Comparison of ENCODE assay signal across 19 cellular contexts in the genomic region with DNA sequence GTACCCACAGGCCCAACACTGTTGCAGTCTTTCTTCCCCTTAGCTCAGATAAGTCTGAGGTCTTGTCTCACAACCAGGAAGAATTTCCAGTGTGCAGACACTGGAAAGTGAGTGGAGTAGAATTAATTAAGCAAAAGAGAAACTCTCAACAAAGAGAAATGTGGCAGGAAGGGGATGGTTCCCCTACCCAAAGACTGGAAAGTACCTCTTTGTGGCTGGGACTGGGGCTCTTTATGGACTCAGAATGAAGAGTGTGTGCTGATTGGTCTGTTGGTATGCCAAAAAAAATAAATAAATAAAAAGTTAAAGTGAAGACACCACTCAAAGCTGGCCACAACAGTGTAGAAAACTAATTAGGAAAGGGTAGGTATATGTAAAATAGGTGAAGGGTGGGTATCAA. TPM values are rescaled to one million over a fixed set of nuclear protein-coding genes. Genes with fewer than 3 reads are reported as not detected.
A peak's percentile ranks its signal among the peaks of the same experiment; 100 is the strongest.
DNase-seq lines count a peak whose midpoint lies in the region; ATAC-seq and TF ChIP-seq lines count a peak whose summit lies in the region.
"Had no signal": no experiment of that assay in that cellular context is flagged by ENCODE, and none has a peak within 500 bp of the region (broad histone marks: within the 10 kb centered on the region; RNA-seq: fewer than 3 reads in every experiment).

No MANE protein-coding gene starts in this region.

- in situ Hi-C loops in GM23248 (cut with MboI) (no loop called here), mammary epithelial cell (cut with MboI; ENCODE audit: low sequenced_read_pairs in 2 of 2) (no loop called here)

- H3K9me3 ChIP-seq in T-helper 17 cell (ENCODE audit: control insufficient read depth, low read length, poor library complexity, severe bottlenecking) (no peaks in the 10 kb centered on the region), neutrophil (no peaks in the 10 kb centered on the region), GM23248 (ENCODE audit: low read depth) (no peaks in the 10 kb centered on the region), mammary epithelial cell (replicated peaks; ENCODE audit: insufficient read depth, low read length) (no peaks in the 10 kb centered on the region)

- peak overlapping the region; percentile 30 for H3K27ac Mint-ChIP-seq in activated naive CD4-positive, alpha-beta T cell treated with anti-CD3 and anti-CD28 coated beads for 36 hours
- H3K27ac Mint-ChIP-seq in T-helper 17 cell, result peak overlapping the region; percentile 34

- H3K4me1 Mint-ChIP-seq in activated naive CD4-positive, alpha-beta T cell treated with anti-CD3 and anti-CD28 coated beads for 36 hours (ENCODE audit: low read depth), result peaks cover 11% of the 10 kb centered on the region
- H3K4me1 Mint-ChIP-seq in T-helper 17 cell, result no peaks in the 10 kb centered on the region

- H3K36me3 Mint-ChIP-seq in activated naive CD4-positive, alpha-beta T cell treated with anti-CD3 and anti-CD28 coated beads for 36 hours (ENCODE audit: low read depth), result no peaks in the 10 kb centered on the region
- H3K36me3 Mint-ChIP-seq in T-helper 17 cell (ENCODE audit: low read depth), result peaks cover 2% of the 10 kb centered on the region
- H3K36me3 Mint-ChIP-seq: CD8-positive, alpha-beta memory T cell had no signal

- H2AFZ ChIP-seq in GM23248 (no peak overlapping the region), mammary epithelial cell (ENCODE audit: low read depth, low read length) (no peak overlapping the region)

- H4K20me1 ChIP-seq in GM23248 (ENCODE audit: insufficient read depth) (no peaks in the 10 kb centered on the region), mammary epithelial cell (ENCODE audit: insufficient read depth, low read length) (no peaks in the 10 kb centered on the region)

- H3K36me3 ChIP-seq in neutrophil (no peaks in the 10 kb centered on the region), GM23248 (ENCODE audit: low read depth) (no peaks in the 10 kb centered on the region), mammary epithelial cell (ENCODE audit: insufficient read depth, low read length) (no peaks in the 10 kb centered on the region)

- intact Hi-C loops in activated naive CD4-positive, alpha-beta T cell treated with anti-CD3 and anti-CD28 coated beads for 36 hours (cut with micrococcal nuclease), result loop anchor here (2.0 kb wide), 1 partner anchor 30 kb away; a partner anchor contains a TSS
- intact Hi-C loops in mammary epithelial cell (cut with micrococcal nuclease), result no loop called here

- peaks cover 1% of the 10 kb centered on the region; the same call in 1 of the 2 replicates for H3F3A ChIP-seq in GM23248 (ENCODE audit: insufficient read depth)

- DNase-seq in activated naive CD4-positive, alpha-beta T cell treated with anti-CD3 and anti-CD28 coated beads for 36 hours, result no peak
- DNase-seq in activated naive CD4-positive, alpha-beta T cell treated with anti-CD3 and anti-CD28 coated beads, Interleukin-2, amount 50 U/mL, for 16 hours, result no peak
- DNase-seq in T-helper 17 cell (no peak), GM23248 (no peak), mammary epithelial cell (no peak)
- DNase-seq: AML-193; CD8-positive, alpha-beta memory T cell; NCI-H1930; NCI-H2171 treated with DMSO at 0.1 percent for 48 hours; NCI-H510A; NCI-H82; SHP77 had no signal

- H3K9ac ChIP-seq in GM23248 (no peak overlapping the region), mammary epithelial cell (ENCODE audit: insufficient read depth, low read length) (no peak overlapping the region)

- no TSS peak for BruUV-seq in mammary epithelial cell (replicated peaks; lab: Mats Ljungman, UMichigan)

- H3K9me3 Mint-ChIP-seq in activated naive CD4-positive, alpha-beta T cell treated with anti-CD3 and anti-CD28 coated beads for 36 hours, result peaks cover under 1% of the 10 kb centered on the region

- H3K79me2 ChIP-seq in GM23248 (ENCODE audit: insufficient read depth) (no peaks in the 10 kb centered on the region), mammary epithelial cell (ENCODE audit: insufficient read depth, low read length) (no peaks in the 10 kb centered on the region)

- H3K27me3 ChIP-seq in neutrophil (no peaks in the 10 kb centered on the region), GM23248 (replicated peaks; ENCODE audit: insufficient read depth) (no peaks in the 10 kb centered on the region), mammary epithelial cell (ENCODE audit: insufficient read depth, low read length) (no peaks in the 10 kb centered on the region)

- ATAC-seq in GM21717 (IDR thresholded peaks at IDR 0.05; ENCODE audit: unreplicated experiment) (peak; percentile 52), T-helper 17 cell (peak; percentile 88), GM21526 (IDR thresholded peaks at IDR 0.05; ENCODE audit: low FRiP score, unreplicated experiment) (no peak)
- ATAC-seq: HCT116, Panc1, SK-N-SH treated with all-trans-retinoic acid at 6 μM for 48 hours had no signal

- CTCF ChIA-PET in activated naive CD4-positive, alpha-beta T cell treated with anti-CD3 and anti-CD28 coated beads for 36 hours (lab: Charles Lee), result no interaction called here
- CTCF ChIA-PET in mammary epithelial cell (lab: Charles Lee; ENCODE audit: low non-redundant PET), result no interaction called here

- H3K4me1 ChIP-seq in neutrophil (ENCODE audit: control insufficient read depth in 1 of 2, insufficient read depth in 1 of 2, low read depth in 1 of 2, low read length in 1 of 2), result peaks cover 12 to 24% of the 10 kb centered on the region in 2 experiments
- peaks cover 2% of the 10 kb centered on the region; the same call in 1 of the 2 replicates for H3K4me1 ChIP-seq in GM23248 (ENCODE audit: insufficient read depth)
- H3K4me1 ChIP-seq in mammary epithelial cell (ENCODE audit: insufficient read depth, low read length), result no peaks in the 10 kb centered on the region

- dilution Hi-C loops in mammary epithelial cell (cut with HindIII; ENCODE audit: low sequenced_read_pairs), result no loop called here

- H3K4me3 Mint-ChIP-seq in activated naive CD4-positive, alpha-beta T cell treated with anti-CD3 and anti-CD28 coated beads for 36 hours, result no peak overlapping the region
- H3K4me3 Mint-ChIP-seq in T-helper 17 cell, result no peak overlapping the region
- H3K4me3 Mint-ChIP-seq: CD8-positive, alpha-beta memory T cell had no signal

- H3K9me2 ChIP-seq in GM23248 (ENCODE audit: insufficient read depth), result no peaks in the 10 kb centered on the region

- no peak for TF ChIP-seq CTCF in neutrophil (IDR thresholded peaks at IDR 0.05)
- TF ChIP-seq CTCF in mammary epithelial cell (conservative IDR thresholded peaks at IDR 0.05 in 1 of 2, IDR thresholded peaks at IDR 0.05 in 1 of 2; ENCODE audit: extremely low read depth in 1 of 2, insufficient read depth in 1 of 2, low read depth in 1 of 2, low read length in 2 of 2), result no peak

- no peak overlapping the region for H3K4me3 ChIP-seq in neutrophil (ENCODE audit: low read depth in 1 of 2, low read length in 1 of 2)
- no peak overlapping the region for H3K4me3 ChIP-seq in GM23248
- no peak overlapping the region for H3K4me3 ChIP-seq in mammary epithelial cell (replicated peaks in 1 of 3; ENCODE audit: insufficient read depth in 1 of 3, low read depth in 2 of 3, low read length in 3 of 3)

- H3K27me3 Mint-ChIP-seq in activated naive CD4-positive, alpha-beta T cell treated with anti-CD3 and anti-CD28 coated beads for 36 hours (ENCODE audit: low read depth), result no peaks in the 10 kb centered on the region
- H3K27me3 Mint-ChIP-seq in T-helper 17 cell, result no peaks in the 10 kb centered on the region
- H3K27me3 Mint-ChIP-seq: CD8-positive, alpha-beta memory T cell had no signal

- H3K27ac ChIP-seq in neutrophil (peak overlapping the region; percentile 47), GM23248 (no peak overlapping the region), mammary epithelial cell (ENCODE audit: insufficient read depth, low read depth, low read length) (no peak overlapping the region)

- H3K4me2 ChIP-seq in GM23248 (ENCODE audit: unreplicated experiment), result no peak overlapping the region
- H3K4me2 ChIP-seq in mammary epithelial cell (ENCODE audit: insufficient read depth, low read depth, low read length), result no peak overlapping the region

RNA-seq across cellular contexts. Expression of a gene that starts 26.4 kb away (rescaled TPM):
- total RNA-seq in activated naive CD4-positive, alpha-beta T cell treated with anti-CD3 and anti-CD28 coated beads for 36 hours, result not detected
- total RNA-seq in T-helper 17 cell (not detected), mammary epithelial cell (not detected)
- not detected in 2 replicates for total RNA-seq in GM23248 (2014; rRNA removed; shearing (Covaris generic))
- polyA plus RNA-seq in GM23248 (2016; fragmentation: Nextera tagmentation; extraction: Ambion mirVana) (not detected in 2 replicates), mammary epithelial cell (not detected)
- polyA minus RNA-seq in mammary epithelial cell, result not detected
- total RNA-seq: CD8-positive, alpha-beta memory T cell; Daoy had no signal
- polyA plus RNA-seq: CD8-positive, alpha-beta memory T cell had no signal

RNA-seq across cellular contexts. Expression of a gene that starts 30.0 kb away (rescaled TPM):
- total RNA-seq in activated naive CD4-positive, alpha-beta T cell treated with anti-CD3 and anti-CD28 coated beads for 36 hours, result under 1 TPM; 0.33 to 0.35 TPM
- 1 to 10 TPM in 1 of 2 donors, under 1 TPM in 1; 0.50 to 1.5 TPM for total RNA-seq in T-helper 17 cell
- 0.51 and 1.6 TPM in 2 replicates for total RNA-seq in GM23248 (2014; rRNA removed; shearing (Covaris generic))
- 2.1 and 2.3 TPM in 2 replicates for polyA plus RNA-seq in GM23248 (2016; fragmentation: Nextera tagmentation; extraction: Ambion mirVana)
- 1 to 10 TPM in 1 of 2 donors, under 1 TPM in 1; 0.80 to 1.2 TPM for total RNA-seq in mammary epithelial cell
- 0.42 TPM for polyA plus RNA-seq in mammary epithelial cell
- polyA minus RNA-seq in mammary epithelial cell, result not detected
- total RNA-seq: CD8-positive, alpha-beta memory T cell had no signal

RNA-seq across cellular contexts. Expression of a gene that starts 30.8 kb away (rescaled TPM):
- 1 to 10 TPM; 1.9 to 2.5 TPM for total RNA-seq in activated naive CD4-positive, alpha-beta T cell treated with anti-CD3 and anti-CD28 coated beads for 36 hours
- total RNA-seq in T-helper 17 cell (1 to 10 TPM; 1.1 to 2.2 TPM), mammary epithelial cell (1 to 10 TPM; 6.4 to 8.5 TPM)
- total RNA-seq in GM23248 (2014; rRNA removed; shearing (Covaris generic)), result 3.4 and 4.4 TPM in 2 replicates
- polyA plus RNA-seq in GM23248 (2016; fragmentation: Nextera tagmentation; extraction: Ambion mirVana) (1.3 and 1.5 TPM in 2 replicates), mammary epithelial cell (1.6 TPM)
- not detected for polyA minus RNA-seq in mammary epithelial cell
